In the genomic region with DNA sequence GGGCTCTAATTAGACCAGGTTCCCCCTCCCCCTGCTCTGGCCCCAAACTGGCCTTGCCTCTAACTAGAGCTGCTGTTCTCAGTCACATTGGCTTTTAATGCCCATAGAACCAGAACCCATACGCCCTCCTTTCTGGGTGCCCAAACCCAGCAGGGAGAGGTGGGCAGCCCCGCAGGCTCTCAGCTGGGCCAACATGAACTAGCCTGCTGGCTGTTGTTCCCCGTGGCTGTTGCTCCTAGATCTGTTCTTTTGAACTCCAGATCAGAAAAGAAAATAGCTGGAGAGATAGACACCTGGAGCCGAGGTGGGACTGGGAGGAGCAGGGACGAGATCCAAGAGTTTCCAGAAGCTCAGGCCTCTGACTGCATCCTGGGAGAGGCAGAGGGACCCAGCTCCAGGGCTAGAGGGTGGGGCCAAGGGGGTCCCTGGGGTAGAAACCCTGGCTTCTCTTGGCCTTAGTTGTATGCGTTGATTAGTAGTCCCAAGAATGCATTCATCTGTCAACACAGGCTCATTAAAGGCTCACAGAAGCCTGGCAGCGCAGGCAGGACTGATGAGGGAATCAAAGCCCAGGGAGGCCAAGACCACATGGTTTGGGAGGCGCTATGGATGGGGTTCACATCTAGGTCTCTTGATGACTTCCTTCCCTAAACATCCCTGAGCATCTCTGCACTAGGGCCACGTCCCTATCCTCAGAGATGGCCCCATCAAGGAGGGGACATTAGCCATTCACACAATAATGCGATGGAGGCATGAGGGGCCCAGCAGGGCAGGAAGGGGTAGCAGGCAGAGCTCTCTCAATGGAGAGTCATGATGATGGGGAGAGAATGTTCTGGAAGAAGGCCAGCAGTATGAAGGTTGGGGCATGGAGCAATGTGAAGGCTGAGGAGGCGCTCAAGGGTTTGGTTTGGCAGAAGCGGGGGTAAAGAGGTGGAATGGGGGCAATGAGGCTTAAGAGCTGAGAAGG, we compare ENCODE assay signal across 17 cellular contexts. TPM values are rescaled to one million over a fixed set of nuclear protein-coding genes. Genes with fewer than 3 reads are reported as not detected.
DNase-seq lines count a peak whose midpoint lies in the region; TF ChIP-seq lines count a peak whose summit lies in the region.
"Had no signal": no experiment of that assay in that cellular context is flagged by ENCODE, and none has a peak within 500 bp of the region (broad histone marks: within the 10 kb centered on the region; RNA-seq: fewer than 3 reads in every experiment).

No MANE protein-coding gene starts in this region.

- 63% methylated on average over 12 of the region's 12 CpGs for WGBS in suprapubic skin

- DNase-seq in NCI-H82 (lab: John Stamatoyannopoulos, UW) (peak; percentile 42), NCI-H82 treated with DMSO at 0.1 percent for 48 hours (lab: John Stamatoyannopoulos, UW; ENCODE audit: unreplicated experiment) (no peak), colonic mucosa (no peak), medulla oblongata (ENCODE audit: extremely low spot score) (peak; percentile 26), suprapubic skin (ENCODE audit: low spot score in 2 of 2) (no peak), ascending aorta (ENCODE audit: low spot score in 2 of 2) (no peak), middle frontal gyrus (ENCODE audit: extremely low spot score, low spot score) (no peak), NCI-H2081 treated with DMSO at 0.1 percent for 48 hours (lab: John Stamatoyannopoulos, UW) (no peak)
- DNase-seq: HCEC 1CT; immature natural killer cell; KG1; RPMI8226; stimulated activated CD4-positive, alpha-beta T cell treated with anti-CD3 and anti-CD28 coated beads, Interleukin-2, amount 100 ng/mL, for 48 hours; WERI-Rb-1 had no signal

- intact Hi-C loops in colonic mucosa (cut with DNase I) = no loop called here
- intact Hi-C loops in ascending aorta (cut with DNase I) = no loop called here

- no peak for TF ChIP-seq CTCF in colonic mucosa (IDR thresholded peaks at IDR 0.05)
- no peak for TF ChIP-seq CTCF in suprapubic skin (IDR thresholded peaks at IDR 0.05)
- no peak for TF ChIP-seq CTCF in ascending aorta (IDR thresholded peaks at IDR 0.05)

- H3K4me3 ChIP-seq in colonic mucosa (no peak overlapping the region), suprapubic skin (no peak overlapping the region), ascending aorta (no peak overlapping the region)
- H3K4me3 ChIP-seq: A549 had no signal

- TF ChIP-seq EP300 in suprapubic skin (IDR thresholded peaks at IDR 0.05) = no peak

- peaks cover 7% of the 10 kb centered on the region for H3K4me1 ChIP-seq in colonic mucosa
- H3K4me1 ChIP-seq in suprapubic skin = peaks cover 23% of the 10 kb centered on the region
- no peaks in the 10 kb centered on the region for H3K4me1 ChIP-seq in ascending aorta
- H3K4me1 ChIP-seq: A549 had no signal

- peak overlapping the region; percentile 66 for H3K27ac ChIP-seq in colonic mucosa
- H3K27ac ChIP-seq in suprapubic skin = peak overlapping the region; percentile 85
- H3K27ac ChIP-seq in ascending aorta = no peak overlapping the region
- H3K27ac ChIP-seq: WERI-Rb-1 had no signal

- H3K36me3 ChIP-seq in colonic mucosa = no peaks in the 10 kb centered on the region
- no peaks in the 10 kb centered on the region for H3K36me3 ChIP-seq in suprapubic skin
- H3K36me3 ChIP-seq in ascending aorta = no peaks in the 10 kb centered on the region
- H3K36me3 ChIP-seq: WERI-Rb-1 had no signal

- TF ChIP-seq POLR2A in suprapubic skin (IDR thresholded peaks at IDR 0.05) = no peak

- H3K27me3 ChIP-seq in colonic mucosa (no peaks in the 10 kb centered on the region), suprapubic skin (no peaks in the 10 kb centered on the region), ascending aorta (no peaks in the 10 kb centered on the region)

- H3K9me3 ChIP-seq in colonic mucosa = no peaks in the 10 kb centered on the region
- no peaks in the 10 kb centered on the region for H3K9me3 ChIP-seq in suprapubic skin
- no peaks in the 10 kb centered on the region for H3K9me3 ChIP-seq in ascending aorta
- H3K9me3 ChIP-seq: A549 had no signal

- H3K9ac ChIP-seq in colonic mucosa (ENCODE audit: low read depth in 2 of 2, low read length in 2 of 2) = peak overlapping the region in 1 of 2 donors; percentile 41

RNA-seq across cellular contexts. Expression of gene CPSF4L, which starts 1.3 kb away (rescaled TPM):
- total RNA-seq in colonic mucosa = not detected
- not detected for total RNA-seq in suprapubic skin
- not detected for total RNA-seq in ascending aorta
- total RNA-seq: osteocyte, subcutaneous adipose tissue had no signal

RNA-seq across cellular contexts. Expression of gene CDC42EP4, which starts 48.8 kb away (rescaled TPM):
- total RNA-seq in colonic mucosa (10 to 100 TPM; 52.8 to 65.3 TPM), suprapubic skin (10 to 100 TPM; 60.0 to 86.8 (median 81.5) TPM), ascending aorta (104 TPM)

Comparison
In these comparisons a context has a peak if more than half of its experiments do, and no peak if none do; other contexts are left out.
1. DNase-seq: peak in NCI-H82 (single experiment) and medulla oblongata (single experiment); none in NCI-H82 treated with DMSO at 0.1 percent for 48 hours (single experiment), colonic mucosa (single experiment), suprapubic skin (0 of 2), ascending aorta (0 of 2), middle frontal gyrus (single experiment) and NCI-H2081 treated with DMSO at 0.1 percent for 48 hours (single experiment).
2. H3K27ac ChIP-seq: peak in colonic mucosa (single experiment) and suprapubic skin (single experiment); none in ascending aorta (0 of 2).